Comparison of ENCODE assay signal across 8 cellular contexts in the genomic region with DNA sequence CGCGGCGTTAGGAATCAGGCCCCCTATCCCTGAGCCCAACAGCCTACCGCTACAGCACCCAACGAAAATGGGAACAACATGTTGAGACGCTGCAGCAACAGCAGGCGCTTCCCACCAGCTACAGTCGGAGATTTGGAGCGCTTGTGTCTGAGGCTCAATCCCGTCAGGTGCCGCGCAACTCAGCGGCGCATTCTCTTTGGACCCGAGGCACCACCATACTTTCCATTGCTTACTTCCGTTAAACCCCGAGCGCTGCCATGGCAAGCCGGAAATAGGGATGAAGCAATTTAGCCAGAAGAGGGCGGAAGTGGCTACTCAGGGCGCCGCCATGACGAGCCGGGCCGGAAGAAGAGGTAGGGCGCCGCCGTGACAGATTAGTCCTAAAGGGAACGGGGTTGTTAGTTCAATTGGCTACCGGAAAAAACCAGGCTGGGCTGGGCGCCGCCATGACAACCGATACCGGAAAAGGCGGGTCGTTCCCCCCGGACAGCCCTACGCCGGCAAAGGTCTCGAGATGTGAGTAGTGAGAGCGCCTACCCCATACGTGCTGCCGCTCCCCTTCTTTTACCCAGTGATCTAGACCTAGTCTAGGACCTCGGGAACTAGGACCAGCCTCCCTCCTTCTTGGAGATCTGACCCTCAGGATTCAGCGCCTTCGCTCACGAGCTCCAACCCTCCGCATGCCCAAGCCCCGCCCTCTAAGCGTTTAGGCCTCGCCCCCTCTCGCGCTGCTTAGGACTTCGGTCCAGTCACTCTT. TPM values are rescaled to one million over a fixed set of nuclear protein-coding genes. Genes with fewer than 3 reads are reported as not detected.
DNase-seq lines count a peak whose midpoint lies in the region; ATAC-seq, FAIRE-seq and TF ChIP-seq lines count a peak whose summit lies in the region.

A gene with protein sequence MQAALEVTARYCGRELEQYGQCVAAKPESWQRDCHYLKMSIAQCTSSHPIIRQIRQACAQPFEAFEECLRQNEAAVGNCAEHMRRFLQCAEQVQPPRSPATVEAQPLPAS (plus strand): TSS at position 476 of the 757 bp plus-strand sequence. CDS start 39 bp downstream, at position 515.

- peak; percentile 93 for FAIRE-seq in GM12891 (lab: Jason Lieb, UNC)

- H3K27me3 ChIP-seq in adrenal gland, result no peaks in the 10 kb centered on the region
- no peaks in the 10 kb centered on the region for H3K27me3 ChIP-seq in heart left ventricle
- H3K27me3 ChIP-seq in transverse colon, result no peaks in the 10 kb centered on the region

- H3K9me3 ChIP-seq in adrenal gland (replicated peaks in 1 of 3), result no peaks in the 10 kb centered on the region
- no peaks in the 10 kb centered on the region for H3K9me3 ChIP-seq in heart left ventricle
- H3K9me3 ChIP-seq in transverse colon, result no peaks in the 10 kb centered on the region

- H3K4me1 ChIP-seq in adrenal gland (replicated peaks in 1 of 2), result peaks cover 6 to 24% of the 10 kb centered on the region in 2 donors
- H3K4me1 ChIP-seq in heart left ventricle, result peaks cover 4 to 37% (median 18%) of the 10 kb centered on the region in 12 donors
- peaks cover 6 to 22% (median 12%) of the 10 kb centered on the region in 4 donors for H3K4me1 ChIP-seq in transverse colon

- in situ Hi-C loops in transverse colon (cut with MboI; ENCODE audit: low pct_ligation_motif_present in 1 of 4, low pct_unique_long_range_greater_than_20kb in 1 of 4, low sequenced_read_pairs in 3 of 4), result loop anchor here in 2 of 4 donors (10.0 to 25.0 kb wide), 2 partner anchors 100 to 322 kb away; a partner anchor contains a TSS

- ATAC-seq in HG02798 (IDR thresholded peaks at IDR 0.05; ENCODE audit: poor library complexity, unreplicated experiment) (peak; percentile 90), heart left ventricle (peak; percentile 91 to 96 (median 94))

- peaks cover 0 to 12% of the 10 kb centered on the region in 2 donors for H3K36me3 ChIP-seq in adrenal gland (replicated peaks in 1 of 2)
- H3K36me3 ChIP-seq in heart left ventricle, result peaks cover 0 to 32% (median 21%) of the 10 kb centered on the region in 9 donors
- peaks cover 0 to 6% (median 0%) of the 10 kb centered on the region in 4 donors for H3K36me3 ChIP-seq in transverse colon

- TF ChIP-seq EP300 in transverse colon (IDR thresholded peaks at IDR 0.05; ENCODE audit: low read depth), result no peak

- WGBS in adrenal gland, 4 donors, result 0 to 1% (median 0%) methylated on average over 24 to 54 of the region's 54 CpGs
- WGBS in heart left ventricle, 4 donors, result 1 to 2% (median 1%) methylated on average over 50 to 54 of the region's 54 CpGs
- 1 to 7% methylated on average over 3 to 51 of the region's 54 CpGs for WGBS in transverse colon (ENCODE audit: low coverage in 1 of 2), 2 donors

- intact Hi-C loops in T-helper 1 cell treated with Interleukin-12 subunit alpha and Interleukin-12 subunit beta and Interleukin-4 antibody, amounts not matched to agents 30 ng/mL and 1 ng/mL, for 36 hours (cut with micrococcal nuclease), result loop anchor here (1.0 to 5.0 kb wide), 16 partner anchors 16 to 700 kb away; a partner anchor contains a TSS
- intact Hi-C loops in adrenal gland (cut with DNase I) (no loop called here), heart left ventricle (cut with DNase I) (loop anchor here in 7 of 10 donors (1.0 to 10.0 kb wide), 9 partner anchors 42 to 460 kb away; a partner anchor contains a TSS), transverse colon (cut with DNase I; ENCODE audit: low total_unique reads) (no loop called here)

- H3K27ac ChIP-seq in adrenal gland (peak within 1 kb of the TSS; percentile 57 to 97 (median 96)), heart left ventricle (peak within 1 kb of the TSS; percentile 79 to 97 (median 92)), transverse colon (peak within 1 kb of the TSS; percentile 87 to 97 (median 94))

- H3K4me3 ChIP-seq in adrenal gland (peak within 1 kb of the TSS; percentile 10 to 83 (median 71)), heart left ventricle (peak within 1 kb of the TSS; percentile 59 to 82 (median 69)), transverse colon (peak within 1 kb of the TSS; percentile 48 to 73 (median 56))

- DNase-seq in GM12891 (ENCODE audit: insufficient read length, low spot score) (peak; percentile 81), NCI-H146 (lab: John Stamatoyannopoulos, UW) (peak; percentile 97), adrenal gland (peak; percentile 92 to 99 (median 98)), heart left ventricle (peak; percentile 94 to 96 (median 95)), pons (ENCODE audit: low spot score) (peak; percentile 98), transverse colon (peak; percentile 95)

- TF ChIP-seq POLR2A in GM12891 (IDR thresholded peaks at IDR 0.05; ENCODE audit: low read depth, low read length) (peak; percentile 51; the same call in 1 of the 2 replicates), adrenal gland (IDR thresholded peaks at IDR 0.05) (peak; percentile 58 to 79), heart left ventricle (IDR thresholded peaks at IDR 0.05) (peak in 1 of 2 donors; percentile 53), transverse colon (IDR thresholded peaks at IDR 0.05) (peak; percentile 63)

- TF ChIP-seq CTCF in adrenal gland (IDR thresholded peaks at IDR 0.05) (peak in 4 of 6 experiments; percentile 27 to 36 (median 29)), heart left ventricle (IDR thresholded peaks at IDR 0.05) (peak in 11 of 12 donors; percentile 12 to 66 (median 39)), transverse colon (IDR thresholded peaks at IDR 0.05) (peak in 4 of 5 experiments; percentile 16 to 35 (median 28))

TF ChIP-seq in GM12891, 5 proteins besides CTCF, POLR2A, EP300 and RAD21:
- peak; percentile 49; the same call in 1 of the 2 replicates for TF ChIP-seq SPI1 (IDR thresholded peaks at IDR 0.05; ENCODE audit: low read depth, low read length)
- peak; percentile 91 for TF ChIP-seq POLR2AphosphoS5 (IDR thresholded peaks at IDR 0.05; ENCODE audit: low read depth, low read length)
- TF ChIP-seq PAX5 (IDR thresholded peaks at IDR 0.05; ENCODE audit: insufficient read depth, low read length, severe bottlenecking), result no peak
- TF ChIP-seq TAF1 (IDR thresholded peaks at IDR 0.05; ENCODE audit: low read depth, low read length), result peak; percentile 82
- peak; percentile 19; the same call in 1 of the 2 replicates for TF ChIP-seq POU2F2 (IDR thresholded peaks at IDR 0.05; ENCODE audit: low read depth, low read length)
TF ChIP-seq in GM12891: peak in this region for 4.

RNA-seq across cellular contexts. Expression of the gene that starts here (rescaled TPM):
- polyA plus RNA-seq in GM12891 (2012; ENCODE audit: low read depth, missing spikeins), result 51.2 TPM
- total RNA-seq in T-helper 1 cell treated with Interleukin-12 subunit alpha and Interleukin-12 subunit beta and Interleukin-4 antibody, amounts not matched to agents 30 ng/mL and 1 ng/mL, for 36 hours, result 28.1 and 29.8 TPM in 2 replicates
- 10 to 100 TPM; 19.1 to 56.5 (median 35.9) TPM for total RNA-seq in adrenal gland
- polyA plus RNA-seq in adrenal gland, result 10 to 100 TPM in 2 of 3 donors, 1 to 10 TPM in 1; 8.9 to 34.3 (median 29.9) TPM
- total RNA-seq in heart left ventricle, result 10 to 100 TPM; 18.6 to 26.2 (median 22.1) TPM
- polyA plus RNA-seq in heart left ventricle, result 10 to 100 TPM; 23.6 to 32.2 TPM
- 10 to 100 TPM; 11.1 to 23.0 (median 17.1) TPM for total RNA-seq in transverse colon

Comparison
In these comparisons a context has a peak if more than half of its experiments do, and no peak if none do; other contexts are left out.
1. Peak in every context shown above with its lines: DNase-seq, ATAC-seq, H3K4me3 ChIP-seq and H3K27ac ChIP-seq.
2. intact Hi-C loops: an anchor here in T-helper 1 cell treated with Interleukin-12 subunit alpha and Interleukin-12 subunit beta and Interleukin-4 antibody, amounts not matched to agents 30 ng/mL and 1 ng/mL, for 36 hours (1.0 to 5.0 kb wide) and heart left ventricle (1.0 to 10.0 kb wide); none called in adrenal gland and transverse colon.